In genomic region chr19:12669272-12670158, GRCh38 we compare ENCODE assay signal across 1 cellular context.
TF ChIP-seq lines count a peak whose summit lies in the region.

No MANE protein-coding gene starts in this region.

TF ChIP-seq in Ishikawa, 13 proteins besides CTCF, POLR2A, EP300 and RAD21 (continued from another document):
- TF ChIP-seq NFIC (IDR thresholded peaks at IDR 0.05) (0 out of 2 replicates have a peak, but pooled peaks have one; percentile 18), CEBPB (IDR thresholded peaks at IDR 0.05) (peak; percentile 27; the same call in 1 of the 2 replicates), EGR1 (IDR thresholded peaks at IDR 0.05) (0 out of 2 replicates have a peak, but pooled peaks have one; percentile 17), TEAD4 (IDR thresholded peaks at IDR 0.05) (peak; percentile 34; the same call in 1 of the 2 replicates), YY1 (IDR thresholded peaks at IDR 0.05; ENCODE audit: low read depth) (peak; percentile 88), TAF1 (IDR thresholded peaks at IDR 0.05; ENCODE audit: low read depth) (peak; percentile 81)
